Comparison of ENCODE assay signal across 10 cellular contexts in genomic region chrX:154603438-154604430, GRCh38. TPM values are rescaled to one million over a fixed set of nuclear protein-coding genes. Genes with fewer than 3 reads are reported as not detected.
DNase-seq lines count a peak whose midpoint lies in the region; FAIRE-seq and TF ChIP-seq lines count a peak whose summit lies in the region.
"Had no signal": no experiment of that assay in that cellular context is flagged by ENCODE, and none has a peak within 500 bp of the region (broad histone marks: within the 10 kb centered on the region; RNA-seq: fewer than 3 reads in every experiment).

No MANE protein-coding gene starts in this region.

- DNase-seq in DMS53 treated with DMSO at 0.1 percent for 48 hours (lab: John Stamatoyannopoulos, UW; ENCODE audit: unreplicated experiment) (peak; percentile 20), RPMI7951 (ENCODE audit: low read depth) (peak; percentile 82), iris pigment epithelial cell (ENCODE audit: low read depth) (peak; percentile 59), GM12892 (ENCODE audit: insufficient read length) (no peak), COR-L47 (lab: John Stamatoyannopoulos, UW) (no peak)
- DNase-seq in stimulated activated CD4-positive, alpha-beta T cell treated with anti-CD3 and anti-CD28 coated beads, Interleukin-4, amount 100 ng/mL, for 1 hour = no peak
- DNase-seq: activated CD4-positive, alpha-beta T cell treated with anti-CD3 and anti-CD28 coated beads, Interleukin-2, amount 10 ng/mL, durations not matched to agents 24 days and 14 days; H9; naive thymus-derived CD8-positive, alpha-beta T cell; NCI-H2081 had no signal

- TF ChIP-seq POLR2A in GM12892 (IDR thresholded peaks at IDR 0.05; ENCODE audit: low read depth, low read length) = no peak

- no peak for FAIRE-seq in GM12892 (lab: Jason Lieb, UNC)

RNA-seq across cellular contexts. Expression of gene CTAG1B, which starts 15.3 kb away (rescaled TPM):
- not detected in 2 replicates for total RNA-seq in RPMI7951 (2014; rRNA removed; shearing (Covaris generic))
- not detected for polyA plus RNA-seq in GM12892 (2012; ENCODE audit: missing spikeins)
- total RNA-seq: activated CD4-positive, alpha-beta T cell treated with anti-CD3 and anti-CD28 coated beads, Interleukin-2, amount 10 ng/mL, durations not matched to agents 24 days and 14 days; H9; naive thymus-derived CD8-positive, alpha-beta T cell had no signal
- polyA plus RNA-seq: naive thymus-derived CD8-positive, alpha-beta T cell had no signal

RNA-seq across cellular contexts. Expression of gene CTAG1A, which starts 18.8 kb away (rescaled TPM):
- total RNA-seq in RPMI7951 (2014; rRNA removed; shearing (Covaris generic)) = not detected in 2 replicates
- polyA plus RNA-seq in GM12892 (2012; ENCODE audit: missing spikeins) = not detected
- total RNA-seq: activated CD4-positive, alpha-beta T cell treated with anti-CD3 and anti-CD28 coated beads, Interleukin-2, amount 10 ng/mL, durations not matched to agents 24 days and 14 days; H9; naive thymus-derived CD8-positive, alpha-beta T cell had no signal
- polyA plus RNA-seq: naive thymus-derived CD8-positive, alpha-beta T cell had no signal

RNA-seq across cellular contexts. Expression of gene CTAG2, which starts 49.6 kb away (rescaled TPM):
- total RNA-seq in RPMI7951 (2014; rRNA removed; shearing (Covaris generic)) = 0.29 TPM in 1 of 2 replicates, not detected in the other
- polyA plus RNA-seq in GM12892 (2012; ENCODE audit: missing spikeins) = not detected
- total RNA-seq: activated CD4-positive, alpha-beta T cell treated with anti-CD3 and anti-CD28 coated beads, Interleukin-2, amount 10 ng/mL, durations not matched to agents 24 days and 14 days; H9 had no signal
- polyA plus RNA-seq: naive thymus-derived CD8-positive, alpha-beta T cell had no signal

RNA-seq across cellular contexts. Expression of gene IKBKG, which starts 56.3 kb away (rescaled TPM):
- total RNA-seq in RPMI7951 (2014; rRNA removed; shearing (Covaris generic)) = 11.2 and 16.5 TPM in 2 replicates
- 12.3 TPM for polyA plus RNA-seq in GM12892 (2012; ENCODE audit: missing spikeins)

RNA-seq across cellular contexts. Expression of gene G6PD, which starts 57.1 kb away (rescaled TPM):
- total RNA-seq in RPMI7951 (2014; rRNA removed; shearing (Covaris generic)) = 50.1 and 82.3 TPM in 2 replicates
- polyA plus RNA-seq in GM12892 (2012; ENCODE audit: missing spikeins) = 25.1 TPM

Comparison
In these comparisons a context has a peak if more than half of its experiments do, and no peak if none do; other contexts are left out.
1. DNase-seq: peak in DMS53 treated with DMSO at 0.1 percent for 48 hours (single experiment), RPMI7951 (single experiment) and iris pigment epithelial cell (single experiment); none in stimulated activated CD4-positive, alpha-beta T cell treated with anti-CD3 and anti-CD28 coated beads, Interleukin-4, amount 100 ng/mL, for 1 hour (single experiment), GM12892 (single experiment) and COR-L47 (single experiment).